Comparison of ENCODE assay signal across 9 cellular contexts in the genomic region with DNA sequence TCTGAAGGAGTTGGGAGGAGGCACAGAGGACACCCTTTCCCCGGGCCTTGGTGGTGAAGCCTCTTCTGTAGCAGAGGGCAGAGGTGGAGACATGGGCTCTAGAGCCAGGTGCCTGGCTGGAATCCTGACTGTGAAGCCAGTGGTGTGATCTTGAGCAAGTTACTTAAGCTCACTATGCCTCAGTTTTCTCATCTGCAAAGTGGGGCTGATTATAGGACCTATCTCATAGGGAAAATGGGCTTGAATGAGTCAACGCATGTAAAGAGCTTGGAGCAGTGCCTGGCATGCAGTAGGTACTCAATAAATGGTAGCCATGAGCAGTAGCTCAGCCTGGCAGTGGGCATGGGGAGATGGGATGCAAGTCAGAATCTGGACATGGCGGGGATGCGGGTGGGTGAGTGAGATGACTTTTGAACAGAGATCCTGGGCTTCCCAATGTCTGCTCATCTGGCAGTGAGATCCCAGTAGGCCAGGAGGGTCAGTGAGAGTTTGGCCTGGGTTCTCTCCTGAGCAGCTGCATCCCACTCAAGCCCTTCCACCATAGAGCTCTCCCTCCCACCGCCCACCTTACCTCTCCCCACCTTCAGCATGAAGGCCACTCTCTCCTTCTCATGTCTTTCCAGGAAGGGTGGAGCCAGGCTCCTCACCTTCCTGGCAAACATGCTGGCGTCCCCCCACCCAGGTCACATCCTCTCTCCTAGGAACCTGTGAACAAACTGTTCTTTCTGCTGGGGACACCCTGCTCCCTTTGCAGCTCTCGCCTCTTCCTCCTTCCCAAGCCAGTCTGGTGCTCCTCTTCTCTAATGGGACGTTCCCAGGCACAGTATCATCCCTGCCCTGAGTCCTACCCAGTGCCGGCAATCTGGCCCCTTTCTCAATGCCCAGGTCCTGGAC. TPM values are rescaled to one million over a fixed set of nuclear protein-coding genes. Genes with fewer than 3 reads are reported as not detected.
DNase-seq lines count a peak whose midpoint lies in the region; ATAC-seq, FAIRE-seq and TF ChIP-seq lines count a peak whose summit lies in the region.
"Had no signal": no experiment of that assay in that cellular context is flagged by ENCODE, and none has a peak within 500 bp of the region (broad histone marks: within the 10 kb centered on the region; RNA-seq: fewer than 3 reads in every experiment).

No MANE protein-coding gene starts in this region.

- intact Hi-C loops in IMR-90 (cut with micrococcal nuclease), result no loop called here

- H3K79me1 ChIP-seq in IMR-90 (ENCODE audit: low read depth in 1 of 2, low read length in 2 of 2), result no peaks in the 10 kb centered on the region

- no peak overlapping the region for H2BK120ac ChIP-seq in IMR-90 (ENCODE audit: low read depth, low read length)

- CTCF ChIA-PET in IMR-90 (lab: Yijun Ruan, JAX), result interaction anchor here (4.8 kb wide), 1 partner anchor 41 kb away, joined by 18 read pairs; a partner anchor contains a TSS

- no peak overlapping the region for H2BK5ac ChIP-seq in IMR-90 (ENCODE audit: low read depth, low read length, poor library complexity, severe bottlenecking)

- peak overlapping the region; percentile 27 for H3K4me3 ChIP-seq in ACC112 (ENCODE audit: low read depth, low read length)
- H3K4me3 ChIP-seq in IMR-90 (ENCODE audit: insufficient read depth, low read depth, low read length), result no peak overlapping the region
- peak overlapping the region in 1 of 4 experiments; percentile 1 for H3K4me3 ChIP-seq in fibroblast of lung (replicated peaks in 1 of 4; ENCODE audit: control extremely low read depth in 1 of 4, insufficient read depth in 1 of 4, low read depth in 3 of 4, low read length in 4 of 4)
- no peak overlapping the region for H3K4me3 ChIP-seq in parathyroid adenoma (ENCODE audit: low read depth, low read length)

- peaks cover 3% of the 10 kb centered on the region for H3K4me1 Mint-ChIP-seq in glutamatergic neuron (ENCODE audit: low read depth, unreplicated experiment)

- H3K79me2 ChIP-seq in ACC112 (ENCODE audit: control insufficient read depth, insufficient read depth, low read length, unreplicated experiment) (no peaks in the 10 kb centered on the region), fibroblast of lung (ENCODE audit: control insufficient read depth, insufficient read depth, low read length) (no peaks in the 10 kb centered on the region), parathyroid adenoma (no peaks in the 10 kb centered on the region)

- H3K36me3 ChIP-seq in ACC112 (ENCODE audit: insufficient read depth, low read length), result no peaks in the 10 kb centered on the region
- H3K36me3 ChIP-seq in IMR-90 (ENCODE audit: control insufficient read depth, insufficient read depth, low read length), result no peaks in the 10 kb centered on the region
- no peaks in the 10 kb centered on the region for H3K36me3 ChIP-seq in fibroblast of lung (ENCODE audit: control insufficient read depth, insufficient read depth, low read length)
- H3K36me3 ChIP-seq in parathyroid adenoma (ENCODE audit: control insufficient read depth, insufficient read depth, low read length), result no peaks in the 10 kb centered on the region

- no peaks in the 10 kb centered on the region for H3K36me3 Mint-ChIP-seq in glutamatergic neuron (ENCODE audit: unreplicated experiment)

- H3K27ac ChIP-seq in ACC112 (ENCODE audit: low read depth, low read length) (peak overlapping the region; percentile 58), IMR-90 (ENCODE audit: insufficient read depth, low read length) (no peak overlapping the region), fibroblast of lung (ENCODE audit: insufficient read depth, low read length) (no peak overlapping the region), parathyroid adenoma (peak overlapping the region; percentile 82)

- H3K27ac Mint-ChIP-seq in glutamatergic neuron (ENCODE audit: unreplicated experiment), result no peak overlapping the region

- dilution Hi-C loops in IMR-90 (cut with HindIII; ENCODE audit: low sequenced_read_pairs, unreplicated experiment), result no loop called here

- TF ChIP-seq CTCF in IMR-90 (conservative IDR thresholded peaks at IDR 0.05; ENCODE audit: low read depth, low read length) (no peak), fibroblast of lung (conservative IDR thresholded peaks at IDR 0.05 in 1 of 2, IDR thresholded peaks at IDR 0.05 in 1 of 2; ENCODE audit: low read depth in 1 of 2, low read length in 2 of 2) (no peak), parathyroid adenoma (IDR thresholded peaks at IDR 0.05) (no peak), glutamatergic neuron (IDR thresholded peaks at IDR 0.05; ENCODE audit: partially characterized antibody, unreplicated experiment) (no peak)

- H3K56ac ChIP-seq in IMR-90 (ENCODE audit: extremely low read depth, insufficient read depth, low read length), result no peak overlapping the region

- no peaks in the 10 kb centered on the region for H3K9me1 ChIP-seq in IMR-90 (ENCODE audit: insufficient read depth, low read length)

- POLR2A ChIA-PET in IMR-90 (lab: Charles Lee; ENCODE audit: unreplicated experiment), result no interaction called here

- peaks cover 22% of the 10 kb centered on the region for H3K4me1 ChIP-seq in ACC112 (ENCODE audit: control insufficient read depth, insufficient read depth, low read length, unreplicated experiment)
- peaks cover 4% of the 10 kb centered on the region; the same call in 1 of the 2 replicates for H3K4me1 ChIP-seq in IMR-90 (ENCODE audit: control insufficient read depth, insufficient read depth, low read length)
- H3K4me1 ChIP-seq in fibroblast of lung (ENCODE audit: control insufficient read depth, extremely low read depth, insufficient read depth, low read length), result peaks cover 2% of the 10 kb centered on the region
- H3K4me1 ChIP-seq in parathyroid adenoma, result peaks cover 28% of the 10 kb centered on the region

- H4K5ac ChIP-seq in IMR-90 (ENCODE audit: low read depth, low read length), result peak overlapping the region; percentile 0; the same call in 1 of the 2 replicates

- H3K9me3 Mint-ChIP-seq in glutamatergic neuron (ENCODE audit: unreplicated experiment), result peaks cover 2% of the 10 kb centered on the region

- no peak overlapping the region for H2BK20ac ChIP-seq in IMR-90 (ENCODE audit: low read depth, low read length)

- no peak overlapping the region for H2AK9ac ChIP-seq in IMR-90 (replicated peaks; ENCODE audit: low read depth, low read length, poor library complexity)

- H3K4ac ChIP-seq in IMR-90 (ENCODE audit: low read depth, low read length), result no peak overlapping the region

- no peak overlapping the region for H4K8ac ChIP-seq in IMR-90 (ENCODE audit: low read depth in 2 of 2, low read length in 2 of 2)

- H3K18ac ChIP-seq in IMR-90 (ENCODE audit: low read depth, low read length), result no peak overlapping the region

- H3K23ac ChIP-seq in IMR-90 (ENCODE audit: low read depth, low read length), result no peak overlapping the region

- no peak overlapping the region for H3K9ac ChIP-seq in IMR-90 (ENCODE audit: low read depth, low read length)
- H3K9ac ChIP-seq in fibroblast of lung (ENCODE audit: insufficient read depth, low read length), result no peak overlapping the region
- H3K9ac ChIP-seq in parathyroid adenoma, result no peak overlapping the region

- TF ChIP-seq RAD21 in IMR-90 (IDR thresholded peaks at IDR 0.05; ENCODE audit: low read length), result no peak

- WGBS in IMR-90 (ENCODE audit: extremely low coverage in 2 of 2, insufficient read length in 1 of 2), 2 experiments, result 75% methylated on average over 5 of the region's 9 CpGs; no CpG with 5 or more reads in 1 of the 2 experiments

- no peak for TF ChIP-seq POLR2A in IMR-90 (IDR thresholded peaks at IDR 0.05; ENCODE audit: low read depth, low read length)

- H3K4me3 Mint-ChIP-seq in glutamatergic neuron (ENCODE audit: unreplicated experiment), result no peak overlapping the region

- DNase-seq in IMR-90 (no peak), fibroblast of lung (ENCODE audit: low read depth in 2 of 2) (no peak), RCC 7860 (ENCODE audit: low spot score) (no peak), kidney glomerular epithelial cell (lab: John Stamatoyannopoulos, UW) (no peak), amniotic stem cell (lab: John Stamatoyannopoulos, UW) (no peak), glutamatergic neuron (no peak)
- DNase-seq: activated naive CD4-positive, alpha-beta T cell treated with anti-CD3 and anti-CD28 coated beads, Interleukin-2, amount 50 U/mL, for 16 hours had no signal

- in situ Hi-C loops in IMR-90 (cut with MboI; ENCODE audit: low sequenced_read_pairs), result no loop called here

- H4K20me1 ChIP-seq in IMR-90 (ENCODE audit: insufficient read depth, low read length) (no peaks in the 10 kb centered on the region), fibroblast of lung (ENCODE audit: control insufficient read depth, extremely low read depth, insufficient read depth, low read length) (no peaks in the 10 kb centered on the region)

- H2AFZ ChIP-seq in ACC112 (ENCODE audit: low read length, unreplicated experiment) (no peak overlapping the region), IMR-90 (replicated peaks; ENCODE audit: low read length, poor library complexity) (peak overlapping the region; percentile 18), fibroblast of lung (ENCODE audit: low read length) (peak overlapping the region; percentile 55), parathyroid adenoma (peak overlapping the region; percentile 71)

- H3K27me3 Mint-ChIP-seq in glutamatergic neuron (ENCODE audit: unreplicated experiment), result peaks cover 8% of the 10 kb centered on the region

- H2AK5ac ChIP-seq in IMR-90 (ENCODE audit: low read depth, low read length), result no peak overlapping the region

- H3K27me3 ChIP-seq in ACC112 (ENCODE audit: insufficient read depth, low read length) (no peaks in the 10 kb centered on the region), IMR-90 (ENCODE audit: control insufficient read depth, insufficient read depth, low read length) (peaks cover 8% of the 10 kb centered on the region), fibroblast of lung (ENCODE audit: control insufficient read depth, insufficient read depth, low read length) (peaks cover 7% of the 10 kb centered on the region), parathyroid adenoma (ENCODE audit: control insufficient read depth, insufficient read depth, low read length) (no peaks in the 10 kb centered on the region)

- H4K91ac ChIP-seq in IMR-90 (ENCODE audit: insufficient read depth, low read depth, low read length), result no peak overlapping the region

- no TSS peak for BruUV-seq in IMR-90 (replicated peaks; lab: Mats Ljungman, UMichigan)

- no peak for FAIRE-seq in RCC 7860 (lab: Jason Lieb, UNC)

- H3K9me3 ChIP-seq in IMR-90 (ENCODE audit: control insufficient read depth, insufficient read depth, low read length), result no peaks in the 10 kb centered on the region
- no peaks in the 10 kb centered on the region for H3K9me3 ChIP-seq in fibroblast of lung (ENCODE audit: control insufficient read depth, insufficient read depth, low read depth, low read length)
- H3K9me3 ChIP-seq in parathyroid adenoma (ENCODE audit: control insufficient read depth, low read length), result no peaks in the 10 kb centered on the region

- no peak overlapping the region for H3K14ac ChIP-seq in IMR-90 (replicated peaks; ENCODE audit: low read depth, low read length)

- no peak overlapping the region for H2BK15ac ChIP-seq in IMR-90 (ENCODE audit: low read depth, low read length)

- H3K4me2 ChIP-seq in IMR-90 (ENCODE audit: low read depth, low read length) (no peak overlapping the region; the same call in 1 of the 2 replicates), fibroblast of lung (ENCODE audit: extremely low read depth, insufficient read depth, low read length) (no peak overlapping the region), parathyroid adenoma (ENCODE audit: low read length) (no peak overlapping the region)

- no peak for ATAC-seq in IMR-90 (ENCODE audit: low read depth)

RNA-seq across cellular contexts. Expression of a gene that starts 13.1 kb away (rescaled TPM):
- 0.72 and 1.4 TPM in 2 replicates for total RNA-seq in IMR-90 (2012; rRNA removed)
- 13.8 and 14.0 TPM in 2 replicates for polyA plus RNA-seq in IMR-90 (2012; rRNA removed)
- 7.4 and 17.7 TPM in 2 replicates for polyA plus RNA-seq in IMR-90 (2012; cell fraction: cytosol; rRNA removed)
- polyA plus RNA-seq in IMR-90 (2012; cell fraction: nucleus; rRNA removed; ENCODE audit: low replicate concordance), result 23.1 and 23.5 TPM in 2 replicates
- 0.26 and 1.5 TPM in 2 replicates for total RNA-seq in fibroblast of lung
- 2.6 and 5.3 TPM in 2 replicates for polyA plus RNA-seq in fibroblast of lung
- polyA plus RNA-seq in fibroblast of lung (2012), result 10.3 and 14.4 TPM in 2 replicates
- 10.4 and 31.4 TPM in 2 replicates for polyA minus RNA-seq in fibroblast of lung (ENCODE audit: low replicate concordance)
- total RNA-seq in glutamatergic neuron (ENCODE audit: unreplicated experiment), result 17.8 TPM

RNA-seq across cellular contexts. Expression of a gene that starts 32.0 kb away (rescaled TPM):
- total RNA-seq in IMR-90 (2012; rRNA removed) (under 0.01 TPM in 2 replicates), fibroblast of lung (under 0.01 TPM in 1 of 2 replicates, not detected in the other), glutamatergic neuron (ENCODE audit: unreplicated experiment) (1.7 TPM)
- polyA plus RNA-seq in IMR-90 (2012; rRNA removed) (0.31 and 0.32 TPM in 2 replicates), fibroblast of lung (0.07 and 0.11 TPM in 2 replicates)
- 0.14 and 0.24 TPM in 2 replicates for polyA plus RNA-seq in IMR-90 (2012; cell fraction: cytosol; rRNA removed)
- polyA plus RNA-seq in IMR-90 (2012; cell fraction: nucleus; rRNA removed; ENCODE audit: low replicate concordance), result 0.34 and 0.51 TPM in 2 replicates
- 0.12 and 0.25 TPM in 2 replicates for polyA plus RNA-seq in fibroblast of lung (2012)
- not detected in 2 replicates for polyA minus RNA-seq in fibroblast of lung (ENCODE audit: low replicate concordance)

RNA-seq across cellular contexts. Expression of a gene that starts 41.9 kb away (rescaled TPM):
- total RNA-seq in IMR-90 (2012; rRNA removed) (14.7 and 17.2 TPM in 2 replicates), fibroblast of lung (22.3 and 40.8 TPM in 2 replicates), glutamatergic neuron (ENCODE audit: unreplicated experiment) (39.1 TPM)
- polyA plus RNA-seq in IMR-90 (2012; rRNA removed) (27.6 and 31.0 TPM in 2 replicates), fibroblast of lung (10.2 and 10.6 TPM in 2 replicates)
- 16.3 and 34.7 TPM in 2 replicates for polyA plus RNA-seq in IMR-90 (2012; cell fraction: cytosol; rRNA removed)
- 122 and 248 TPM in 2 replicates for polyA plus RNA-seq in IMR-90 (2012; cell fraction: nucleus; rRNA removed; ENCODE audit: low replicate concordance)
- 12.8 and 15.5 TPM in 2 replicates for polyA plus RNA-seq in fibroblast of lung (2012)
- 23.8 and 24.3 TPM in 2 replicates for polyA minus RNA-seq in fibroblast of lung (ENCODE audit: low replicate concordance)

RNA-seq across cellular contexts. Expression of a gene that starts 51.5 kb away (rescaled TPM):
- total RNA-seq in IMR-90 (2012; rRNA removed), result not detected in 2 replicates
- 0.77 and 0.80 TPM in 2 replicates for polyA plus RNA-seq in IMR-90 (2012; rRNA removed)
- 0.26 and 0.52 TPM in 2 replicates for polyA plus RNA-seq in IMR-90 (2012; cell fraction: cytosol; rRNA removed)
- 1.4 and 1.7 TPM in 2 replicates for polyA plus RNA-seq in IMR-90 (2012; cell fraction: nucleus; rRNA removed; ENCODE audit: low replicate concordance)
- total RNA-seq in fibroblast of lung, result under 0.01 TPM in 2 replicates
- 0.19 and 0.93 TPM in 2 replicates for polyA plus RNA-seq in fibroblast of lung
- 0.41 and 1.1 TPM in 2 replicates for polyA plus RNA-seq in fibroblast of lung (2012)
- polyA minus RNA-seq in fibroblast of lung (ENCODE audit: low replicate concordance), result 2.1 TPM in 1 of 2 replicates, not detected in the other
- total RNA-seq in glutamatergic neuron (ENCODE audit: unreplicated experiment), result 1.3 TPM

RNA-seq across cellular contexts. Expression of a gene that starts 51.6 kb away (rescaled TPM):
- 28.1 and 32.3 TPM in 2 replicates for total RNA-seq in IMR-90 (2012; rRNA removed)
- 57.7 and 61.8 TPM in 2 replicates for polyA plus RNA-seq in IMR-90 (2012; rRNA removed)
- polyA plus RNA-seq in IMR-90 (2012; cell fraction: cytosol; rRNA removed), result 31.1 and 78.7 TPM in 2 replicates
- 33.3 and 43.6 TPM in 2 replicates for polyA plus RNA-seq in IMR-90 (2012; cell fraction: nucleus; rRNA removed; ENCODE audit: low replicate concordance)
- 26.5 and 31.0 TPM in 2 replicates for total RNA-seq in fibroblast of lung
- 44.7 and 53.1 TPM in 2 replicates for polyA plus RNA-seq in fibroblast of lung
- 38.5 and 40.2 TPM in 2 replicates for polyA plus RNA-seq in fibroblast of lung (2012)
- polyA minus RNA-seq in fibroblast of lung (ENCODE audit: low replicate concordance), result 58.3 and 103 TPM in 2 replicates
- 38.7 TPM for total RNA-seq in glutamatergic neuron (ENCODE audit: unreplicated experiment)

Comparison
In these comparisons a context has a peak if more than half of its experiments do, and no peak if none do; other contexts are left out.
1. H3K27ac ChIP-seq: peak in ACC112 (single experiment) and parathyroid adenoma (single experiment); none in IMR-90 (single experiment) and fibroblast of lung (single experiment).